In genomic region chr13:106096661-106097092, GRCh38 we compare ENCODE assay signal across 1 cellular context.
TF ChIP-seq lines count a peak whose summit lies in the region.

No MANE protein-coding gene starts in this region.

TF ChIP-seq in HEK293, 187 proteins besides CTCF, POLR2A, EP300 and RAD21 (continued from another document and continues in another):
- TF ChIP-seq ZBTB10 (tag by site-specific recombination; IDR thresholded peaks at IDR 0.05), result no peak
- TF ChIP-seq ZNF146 (tag by site-specific recombination; IDR thresholded peaks at IDR 0.05), result 0 out of 2 replicates have a peak, but pooled peaks have one; percentile 5
- TF ChIP-seq ZNF37A (tag by site-specific recombination; IDR thresholded peaks at IDR 0.05), result no peak
- TF ChIP-seq ZNF747 (tag by site-specific recombination; IDR thresholded peaks at IDR 0.05), result no peak
- TF ChIP-seq ZNF155 (tag by site-specific recombination; IDR thresholded peaks at IDR 0.05), result no peak
- peak; percentile 84; the same call in 1 of the 2 replicates for TF ChIP-seq ZNF391 (tag by site-specific recombination; IDR thresholded peaks at IDR 0.05; ENCODE audit: borderline replicate concordance, low read depth)
- no peak for TF ChIP-seq ZNF416 (tag by site-specific recombination; IDR thresholded peaks at IDR 0.05)
- peak; percentile 53; the same call in 1 of the 2 replicates for TF ChIP-seq ZBTB1 (tag by site-specific recombination; IDR thresholded peaks at IDR 0.05)
- TF ChIP-seq ZNF121 (tag by site-specific recombination; IDR thresholded peaks at IDR 0.05), result no peak
- no peak for TF ChIP-seq ZNF354C (tag by site-specific recombination; IDR thresholded peaks at IDR 0.05; ENCODE audit: borderline replicate concordance, low read depth)
- no peak for TF ChIP-seq HOXC10 (CRISPR knock-in tag; IDR thresholded peaks at IDR 0.05)
- no peak for TF ChIP-seq OVOL3 (tag by site-specific recombination; IDR thresholded peaks at IDR 0.05)
- no peak for TF ChIP-seq ATF2 (tag by site-specific recombination; IDR thresholded peaks at IDR 0.05; ENCODE audit: low read depth)
- no peak for TF ChIP-seq YY2 (tag by site-specific recombination; IDR thresholded peaks at IDR 0.05)
- peak; percentile 73; the same call in 1 of the 2 replicates for TF ChIP-seq ZXDB (tag by site-specific recombination; IDR thresholded peaks at IDR 0.05)
- TF ChIP-seq ZNF221 (tag by site-specific recombination; IDR thresholded peaks at IDR 0.05; ENCODE audit: borderline replicate concordance), result no peak
- TF ChIP-seq PRDM2 (tag by site-specific recombination; IDR thresholded peaks at IDR 0.05; ENCODE audit: borderline replicate concordance), result no peak
- TF ChIP-seq ZNF629 (tag by site-specific recombination; IDR thresholded peaks at IDR 0.05), result peak; percentile 86
- TF ChIP-seq ZNF677 (tag by site-specific recombination; IDR thresholded peaks at IDR 0.05), result no peak
- no peak for TF ChIP-seq ZNF292 (tag by site-specific recombination; IDR thresholded peaks at IDR 0.05; ENCODE audit: borderline replicate concordance, low read depth)
- peak; percentile 90 for TF ChIP-seq PRDM6 (tag by site-specific recombination; IDR thresholded peaks at IDR 0.05)
- no peak for TF ChIP-seq BCL11B (tag by site-specific recombination; IDR thresholded peaks at IDR 0.05; ENCODE audit: low read depth)
- TF ChIP-seq ZSCAN30 (tag by site-specific recombination; IDR thresholded peaks at IDR 0.05), result peak; percentile 71; the same call in 1 of the 2 replicates
- peak; percentile 75 for TF ChIP-seq PATZ1 (tag by site-specific recombination; IDR thresholded peaks at IDR 0.05)
- TF ChIP-seq ZNF488 (tag by site-specific recombination; IDR thresholded peaks at IDR 0.05), result peak; percentile 83
- TF ChIP-seq ZNF24 (tag by site-specific recombination; IDR thresholded peaks at IDR 0.05), result peak; percentile 90
- no peak for TF ChIP-seq ZNF548 (tag by site-specific recombination; IDR thresholded peaks at IDR 0.05)
- TF ChIP-seq ZNF639 (tag by site-specific recombination; IDR thresholded peaks at IDR 0.05), result peak; percentile 91
- TF ChIP-seq TCF7L2 (IDR thresholded peaks at IDR 0.05; ENCODE audit: borderline replicate concordance, low read depth, low read length), result peak; percentile 17; the same call in 1 of the 2 replicates
- TF ChIP-seq ZNF555 (tag by site-specific recombination; conservative IDR thresholded peaks at IDR 0.05), result no peak
- TF ChIP-seq KLF7 (tag by site-specific recombination; IDR thresholded peaks at IDR 0.05; ENCODE audit: borderline replicate concordance), result 0 out of 2 replicates have a peak, but pooled peaks have one; percentile 33
- TF ChIP-seq ZNF514 (tag by site-specific recombination; IDR thresholded peaks at IDR 0.05), result no peak
- TF ChIP-seq ZNF529 (tag by site-specific recombination; IDR thresholded peaks at IDR 0.05; ENCODE audit: insufficient replicate concordance), result no peak
- TF ChIP-seq ZNF23 (tag by site-specific recombination; IDR thresholded peaks at IDR 0.05; ENCODE audit: borderline replicate concordance), result no peak
- TF ChIP-seq ZNF26 (tag by site-specific recombination; IDR thresholded peaks at IDR 0.05), result no peak
- TF ChIP-seq ZBTB44 (tag by site-specific recombination; IDR thresholded peaks at IDR 0.05), result peak; percentile 85
- TF ChIP-seq ZNF560 (tag by site-specific recombination; IDR thresholded peaks at IDR 0.05; ENCODE audit: borderline replicate concordance), result no peak
